Comparison of ENCODE assay signal across 10 cellular contexts in genomic region chr16:643050-643368, GRCh38. TPM values are rescaled to one million over a fixed set of nuclear protein-coding genes. Genes with fewer than 3 reads are reported as not detected.
DNase-seq lines count a peak whose midpoint lies in the region; ATAC-seq and TF ChIP-seq lines count a peak whose summit lies in the region.
"Had no signal": no experiment of that assay in that cellular context is flagged by ENCODE, and none has a peak within 500 bp of the region (broad histone marks: within the 10 kb centered on the region; RNA-seq: fewer than 3 reads in every experiment).

No MANE protein-coding gene starts in this region.

- intact Hi-C loops in testis (cut with DNase I; ENCODE audit: low total_unique reads) = no loop called here

- TF ChIP-seq RAD21 in liver (IDR thresholded peaks at IDR 0.05) = no peak

- no peak for TF ChIP-seq CTCF in liver (IDR thresholded peaks at IDR 0.05; ENCODE audit: low read depth, low read length, missing input control)
- TF ChIP-seq CTCF in testis (IDR thresholded peaks at IDR 0.05) = no peak

- H3K4me1 ChIP-seq in liver (ENCODE audit: control insufficient read depth in 4 of 4, insufficient read depth in 4 of 4, low read length in 3 of 4) = peaks cover 24 to 71% (median 48%) of the 10 kb centered on the region in 4 donors
- peaks cover 18% of the 10 kb centered on the region for H3K4me1 ChIP-seq in testis
- H3K4me1 ChIP-seq: foreskin keratinocyte had no signal

- no peak for DNase-seq in activated CD8-positive, alpha-beta memory T cell treated with anti-CD3 and anti-CD28 coated beads, Interleukin-2, amount 10 ng/mL, durations not matched to agents 7 days and 5 days
- no peak for DNase-seq in activated CD8-positive, alpha-beta memory T cell treated with anti-CD3 and anti-CD28 coated beads for 24 hours
- no peak for DNase-seq in activated naive CD8-positive, alpha-beta T cell treated with anti-CD3 and anti-CD28 coated beads, Interleukin-2, amount 50 U/mL, for 24 hours
- DNase-seq in testis (no peak), NCI-H748 (lab: John Stamatoyannopoulos, UW; ENCODE audit: unreplicated experiment) (no peak)
- DNase-seq: foreskin keratinocyte, SHP77 treated with DMSO at 0.1 percent for 48 hours had no signal

- peaks cover 15% of the 10 kb centered on the region for H3K4me1 Mint-ChIP-seq in activated CD8-positive, alpha-beta memory T cell treated with anti-CD3 and anti-CD28 coated beads, Interleukin-2, amount 10 ng/mL, durations not matched to agents 7 days and 5 days
- peaks cover 16% of the 10 kb centered on the region for H3K4me1 Mint-ChIP-seq in activated naive CD8-positive, alpha-beta T cell treated with anti-CD3 and anti-CD28 coated beads, Interleukin-2, amount 50 U/mL, for 24 hours

- TF ChIP-seq POLR2A in testis (IDR thresholded peaks at IDR 0.05) = no peak

- H3K27me3 Mint-ChIP-seq in activated CD8-positive, alpha-beta memory T cell treated with anti-CD3 and anti-CD28 coated beads, Interleukin-2, amount 10 ng/mL, durations not matched to agents 7 days and 5 days = no peaks in the 10 kb centered on the region
- H3K27me3 Mint-ChIP-seq in activated naive CD8-positive, alpha-beta T cell treated with anti-CD3 and anti-CD28 coated beads, Interleukin-2, amount 50 U/mL, for 24 hours = no peaks in the 10 kb centered on the region

- H3K27me3 ChIP-seq in liver (ENCODE audit: control insufficient read depth in 4 of 4, insufficient read depth in 4 of 4, low read length in 3 of 4) = no peaks in the 10 kb centered on the region
- no peaks in the 10 kb centered on the region for H3K27me3 ChIP-seq in testis
- H3K27me3 ChIP-seq: foreskin keratinocyte had no signal

- 41% methylated on average over 13 of the region's 13 CpGs for WGBS in liver
- WGBS in testis, 2 donors = 76% methylated on average over 13 of the region's 13 CpGs; no CpG with 5 or more reads in 1 of the 2 donors

- CTCF ChIA-PET in activated CD8-positive, alpha-beta memory T cell treated with anti-CD3 and anti-CD28 coated beads, Interleukin-2, amount 10 ng/mL, durations not matched to agents 7 days and 5 days (lab: Charles Lee) = interaction anchor here (0.7 to 1.9 kb wide), 3 partner anchors 21 to 43 kb away, joined by 3 to 6 read pairs (median 3); partner anchors contain the start of gene RHOT2

- H3K4me3 ChIP-seq in liver (ENCODE audit: low read depth in 1 of 3, low read length in 3 of 3) (peak overlapping the region; percentile 37 to 95 (median 73)), testis (peak overlapping the region in 1 of 2 donors; percentile 72)

- H3K9me3 ChIP-seq in liver (ENCODE audit: control insufficient read depth in 4 of 4, low read length in 3 of 4) (no peaks in the 10 kb centered on the region), testis (no peaks in the 10 kb centered on the region)

- H3K36me3 Mint-ChIP-seq in activated CD8-positive, alpha-beta memory T cell treated with anti-CD3 and anti-CD28 coated beads, Interleukin-2, amount 10 ng/mL, durations not matched to agents 7 days and 5 days = no peaks in the 10 kb centered on the region
- peaks cover 7% of the 10 kb centered on the region for H3K36me3 Mint-ChIP-seq in activated naive CD8-positive, alpha-beta T cell treated with anti-CD3 and anti-CD28 coated beads, Interleukin-2, amount 50 U/mL, for 24 hours (ENCODE audit: low read depth)

- H3K4me3 Mint-ChIP-seq in activated CD8-positive, alpha-beta memory T cell treated with anti-CD3 and anti-CD28 coated beads, Interleukin-2, amount 10 ng/mL, durations not matched to agents 7 days and 5 days = peak overlapping the region; percentile 69
- H3K4me3 Mint-ChIP-seq in activated naive CD8-positive, alpha-beta T cell treated with anti-CD3 and anti-CD28 coated beads, Interleukin-2, amount 50 U/mL, for 24 hours = peak overlapping the region; percentile 80

- no peak for ATAC-seq in activated CD8-positive, alpha-beta memory T cell treated with anti-CD3 and anti-CD28 coated beads, Interleukin-2, amount 10 ng/mL, durations not matched to agents 7 days and 5 days
- no peak for ATAC-seq in activated naive CD8-positive, alpha-beta T cell treated with anti-CD3 and anti-CD28 coated beads, Interleukin-2, amount 50 U/mL, for 24 hours
- no peak for ATAC-seq in activated CD4-positive, CD25-positive, alpha-beta regulatory T cell treated with anti-CD3 and anti-CD28 coated beads, Interleukin-2, amount 50 U/mL, for 24 hours
- no peak for ATAC-seq in GM18520 (IDR thresholded peaks at IDR 0.05; ENCODE audit: unreplicated experiment)
- ATAC-seq: foreskin keratinocyte had no signal

- no peaks in the 10 kb centered on the region for H3K9me3 Mint-ChIP-seq in activated CD8-positive, alpha-beta memory T cell treated with anti-CD3 and anti-CD28 coated beads, Interleukin-2, amount 10 ng/mL, durations not matched to agents 7 days and 5 days (ENCODE audit: low read depth)
- H3K9me3 Mint-ChIP-seq in activated naive CD8-positive, alpha-beta T cell treated with anti-CD3 and anti-CD28 coated beads, Interleukin-2, amount 50 U/mL, for 24 hours = no peaks in the 10 kb centered on the region

- no peak overlapping the region for H3K27ac Mint-ChIP-seq in activated CD8-positive, alpha-beta memory T cell treated with anti-CD3 and anti-CD28 coated beads, Interleukin-2, amount 10 ng/mL, durations not matched to agents 7 days and 5 days
- H3K27ac Mint-ChIP-seq in activated naive CD8-positive, alpha-beta T cell treated with anti-CD3 and anti-CD28 coated beads, Interleukin-2, amount 50 U/mL, for 24 hours = peak overlapping the region; percentile 67

- H3K9ac ChIP-seq in liver (ENCODE audit: low read depth in 1 of 2, low read length in 2 of 2) = peak overlapping the region; percentile 60 to 90

- H3K36me3 ChIP-seq in liver (ENCODE audit: control insufficient read depth in 4 of 4, insufficient read depth in 3 of 4, low read depth in 1 of 4, low read length in 3 of 4) (peaks cover 0 to 1% (median 0%) of the 10 kb centered on the region in 4 donors), testis (ENCODE audit: low read depth, missing control alignments) (no peaks in the 10 kb centered on the region)

- H3K27ac ChIP-seq in liver (ENCODE audit: low read depth in 1 of 2, low read length in 2 of 2) (peak overlapping the region; percentile 65 to 89), testis (peak overlapping the region; percentile 72 to 89)
- H3K27ac ChIP-seq: foreskin keratinocyte had no signal

TF ChIP-seq in liver, 16 proteins besides CTCF, POLR2A, EP300 and RAD21 (continues in another document):
- TF ChIP-seq YY1 (IDR thresholded peaks at IDR 0.05) = no peak
- TF ChIP-seq HNF4G (IDR thresholded peaks at IDR 0.05) = no peak
- no peak for TF ChIP-seq SP1 (IDR thresholded peaks at IDR 0.05)
- no peak for TF ChIP-seq EGR1 (IDR thresholded peaks at IDR 0.05; ENCODE audit: low read depth in 2 of 2)
- no peak for TF ChIP-seq GABPA (IDR thresholded peaks at IDR 0.05 in 1 of 2, conservative IDR thresholded peaks at IDR 0.05 in 1 of 2)

RNA-seq across cellular contexts. Expression of gene MCRIP2, which starts 1.4 kb away (rescaled TPM):
- total RNA-seq in activated CD8-positive, alpha-beta memory T cell treated with anti-CD3 and anti-CD28 coated beads, Interleukin-2, amount 10 ng/mL, durations not matched to agents 7 days and 5 days = 10 to 100 TPM; 42.5 to 47.3 TPM
- total RNA-seq in liver = 10 to 100 TPM; 16.3 to 45.5 TPM
- polyA plus RNA-seq in liver = 10 to 100 TPM; 77.4 to 97.3 TPM
- total RNA-seq in testis = 100 to 1,000 TPM in 1 of 2 donors, 10 to 100 TPM in 1; 83.1 to 134 TPM
- polyA plus RNA-seq in testis (ENCODE audit: insufficient read depth, low read depth, low replicate concordance) = 78.2 TPM

RNA-seq across cellular contexts. Expression of gene WDR90, which starts 6.2 kb away (rescaled TPM):
- 100 to 1,000 TPM in 1 of 2 experiments, 10 to 100 TPM in 1; 74.7 to 108 TPM for total RNA-seq in activated CD8-positive, alpha-beta memory T cell treated with anti-CD3 and anti-CD28 coated beads, Interleukin-2, amount 10 ng/mL, durations not matched to agents 7 days and 5 days
- 10 to 100 TPM in 1 of 2 donors, 1 to 10 TPM in 1; 10.0 to 13.4 TPM for total RNA-seq in liver
- polyA plus RNA-seq in liver = 1 to 10 TPM; 4.7 to 5.9 TPM
- 100 to 1,000 TPM; 155 to 195 TPM for total RNA-seq in testis
- polyA plus RNA-seq in testis (ENCODE audit: insufficient read depth, low read depth, low replicate concordance) = 102 TPM

RNA-seq across cellular contexts. Expression of gene METTL26, which starts 6.9 kb away (rescaled TPM):
- 10 to 100 TPM; 86.7 to 92.6 TPM for total RNA-seq in activated CD8-positive, alpha-beta memory T cell treated with anti-CD3 and anti-CD28 coated beads, Interleukin-2, amount 10 ng/mL, durations not matched to agents 7 days and 5 days
- total RNA-seq in liver (10 to 100 TPM; 26.3 to 28.1 TPM), testis (100 to 1,000 TPM; 161 to 185 TPM)
- polyA plus RNA-seq in liver (10 to 100 TPM; 54.6 to 69.1 TPM), testis (ENCODE audit: insufficient read depth, low read depth, low replicate concordance) (72.1 TPM)

RNA-seq across cellular contexts. Expression of gene WFIKKN1, which starts 12.2 kb away (rescaled TPM):
- under 1 TPM; 0.12 to 0.23 TPM for total RNA-seq in activated CD8-positive, alpha-beta memory T cell treated with anti-CD3 and anti-CD28 coated beads, Interleukin-2, amount 10 ng/mL, durations not matched to agents 7 days and 5 days
- total RNA-seq in liver (1 to 10 TPM in 1 of 2 donors, under 1 TPM in 1; 0.67 to 1.2 TPM), testis (10 to 100 TPM in 1 of 2 donors, 1 to 10 TPM in 1; 3.5 to 10.5 TPM)
- polyA plus RNA-seq in liver (under 1 TPM; 0.19 to 0.24 TPM), testis (ENCODE audit: insufficient read depth, low read depth, low replicate concordance) (1.1 TPM)

RNA-seq across cellular contexts. Expression of gene RHOT2, which starts 24.9 kb away (rescaled TPM):
- 100 to 1,000 TPM; 134 to 168 TPM for total RNA-seq in activated CD8-positive, alpha-beta memory T cell treated with anti-CD3 and anti-CD28 coated beads, Interleukin-2, amount 10 ng/mL, durations not matched to agents 7 days and 5 days
- total RNA-seq in liver (10 to 100 TPM; 20.8 to 31.0 TPM), testis (100 to 1,000 TPM; 157 to 176 TPM)
- polyA plus RNA-seq in liver (10 to 100 TPM; 37.5 to 37.9 TPM), testis (ENCODE audit: insufficient read depth, low read depth, low replicate concordance) (77.7 TPM)

Comparison
In these comparisons a context has a peak if more than half of its experiments do, and no peak if none do; other contexts are left out.
1. RNA of gene WDR90, which starts 6.2 kb away (total RNA-seq): 155 to 195 TPM in testis and 74.7 to 108 TPM in activated CD8-positive, alpha-beta memory T cell treated with anti-CD3 and anti-CD28 coated beads, Interleukin-2, amount 10 ng/mL, durations not matched to agents 7 days and 5 days; 10.0 to 13.4 TPM in liver; every median in the first group is over 4 times any median in the second.